In genomic region chr12:68675098-68675842, GRCh38 we compare ENCODE assay signal across 11 cellular contexts. TPM values are rescaled to one million over a fixed set of nuclear protein-coding genes. Genes with fewer than 3 reads are reported as not detected.
DNase-seq lines count a peak whose midpoint lies in the region; FAIRE-seq and TF ChIP-seq lines count a peak whose summit lies in the region.
"Had no signal": no experiment of that assay in that cellular context is flagged by ENCODE, and none has a peak within 500 bp of the region (broad histone marks: within the 10 kb centered on the region; RNA-seq: fewer than 3 reads in every experiment).

No MANE protein-coding gene starts in this region.

- no peaks in the 10 kb centered on the region for H4K20me1 ChIP-seq in BLaER1
- H4K20me1 ChIP-seq in osteoblast (ENCODE audit: insufficient read depth, low read length), result no peaks in the 10 kb centered on the region

- H3K4me3 ChIP-seq in BLaER1 (no peak overlapping the region), osteoblast (ENCODE audit: insufficient read depth, low read length) (no peak overlapping the region)
- H3K4me3 ChIP-seq: cardiac muscle cell had no signal

- no peaks in the 10 kb centered on the region for H3K9me3 Mint-ChIP-seq in T-helper 1 cell treated with Interleukin-12 subunit alpha and Interleukin-12 subunit beta and Interleukin-4 antibody, amounts not matched to agents 30 μg/mL and 1 μg/mL, for 36 hours
- no peaks in the 10 kb centered on the region for H3K9me3 Mint-ChIP-seq in activated naive CD4-positive, alpha-beta T cell treated with anti-CD3 and anti-CD28 coated beads, Interleukin-2, amount 10 ng/mL, durations not matched to agents 7 days and 5 days

- H3K4me2 ChIP-seq in BLaER1 (peak overlapping the region; percentile 56), osteoblast (ENCODE audit: insufficient read depth, low read length) (no peak overlapping the region)

- H3K9me3 ChIP-seq in BLaER1 (no peaks in the 10 kb centered on the region), osteoblast (ENCODE audit: low read depth, low read length) (no peaks in the 10 kb centered on the region)
- H3K9me3 ChIP-seq: BE2C had no signal

- 0 out of 2 replicates have a peak overlapping the region, but pooled peaks have one; percentile 23 for H3K9ac ChIP-seq in BLaER1

- TF ChIP-seq CTCF in osteoblast (IDR thresholded peaks at IDR 0.05; ENCODE audit: extremely low read depth, low read depth, low read length), result no peak
- no peak for TF ChIP-seq CTCF in GM20000 (IDR thresholded peaks at IDR 0.05; ENCODE audit: extremely low read depth, missing control alignments)

- H3K27me3 ChIP-seq in BLaER1 (no peaks in the 10 kb centered on the region), osteoblast (ENCODE audit: insufficient read depth, low read length) (no peaks in the 10 kb centered on the region)
- H3K27me3 ChIP-seq: cardiac muscle cell had no signal

- no peaks in the 10 kb centered on the region for H3K27me3 Mint-ChIP-seq in T-helper 1 cell treated with Interleukin-12 subunit alpha and Interleukin-12 subunit beta and Interleukin-4 antibody, amounts not matched to agents 30 μg/mL and 1 μg/mL, for 36 hours (ENCODE audit: low read depth)
- no peaks in the 10 kb centered on the region for H3K27me3 Mint-ChIP-seq in activated naive CD4-positive, alpha-beta T cell treated with anti-CD3 and anti-CD28 coated beads, Interleukin-2, amount 10 ng/mL, durations not matched to agents 7 days and 5 days

- peak; percentile 89 for DNase-seq in activated naive CD4-positive, alpha-beta T cell treated with anti-CD3 and anti-CD28 coated beads, Interleukin-2, amount 10 ng/mL, durations not matched to agents 7 days and 5 days
- DNase-seq in osteoblast (ENCODE audit: insufficient read length, low spot score, missing footprints), result no peak
- DNase-seq in GM20000 (ENCODE audit: low spot score), result no peak
- DNase-seq in HuH-7.5 (ENCODE audit: low spot score), result no peak
- DNase-seq in OCI-M2 (lab: John Stamatoyannopoulos, UW; ENCODE audit: unreplicated experiment), result no peak
- no peak for DNase-seq in HTR-8/SVneo (ENCODE audit: insufficient read length, low spot score)
- DNase-seq: BE2C, NCI-H510A treated with DMSO at 0.1 percent for 48 hours had no signal

- FAIRE-seq in HTR-8/SVneo (lab: Jason Lieb, UNC), result no peak

- H3K27ac ChIP-seq in BLaER1 (peak overlapping the region; percentile 16; the same call in 1 of the 2 replicates), osteoblast (ENCODE audit: low read depth, low read length) (no peak overlapping the region)
- H3K27ac ChIP-seq: cardiac muscle cell had no signal

- H3K36me3 Mint-ChIP-seq in T-helper 1 cell treated with Interleukin-12 subunit alpha and Interleukin-12 subunit beta and Interleukin-4 antibody, amounts not matched to agents 30 μg/mL and 1 μg/mL, for 36 hours (ENCODE audit: low read depth), result peaks cover 6% of the 10 kb centered on the region
- peaks cover 12% of the 10 kb centered on the region for H3K36me3 Mint-ChIP-seq in activated naive CD4-positive, alpha-beta T cell treated with anti-CD3 and anti-CD28 coated beads, Interleukin-2, amount 10 ng/mL, durations not matched to agents 7 days and 5 days

- H3K4me1 ChIP-seq in BLaER1 (peaks cover 22% of the 10 kb centered on the region), osteoblast (ENCODE audit: insufficient read depth, low read length) (no peaks in the 10 kb centered on the region)
- H3K4me1 ChIP-seq: BE2C had no signal

- H3K4me1 Mint-ChIP-seq in T-helper 1 cell treated with Interleukin-12 subunit alpha and Interleukin-12 subunit beta and Interleukin-4 antibody, amounts not matched to agents 30 μg/mL and 1 μg/mL, for 36 hours (ENCODE audit: low read depth), result peaks cover 33% of the 10 kb centered on the region
- peaks cover 65% of the 10 kb centered on the region for H3K4me1 Mint-ChIP-seq in activated naive CD4-positive, alpha-beta T cell treated with anti-CD3 and anti-CD28 coated beads, Interleukin-2, amount 10 ng/mL, durations not matched to agents 7 days and 5 days

- H2AFZ ChIP-seq in osteoblast (ENCODE audit: low read length), result peak overlapping the region; percentile 6

- H3K79me2 ChIP-seq in osteoblast (ENCODE audit: insufficient read depth, low read length), result no peaks in the 10 kb centered on the region

- H3K4me3 Mint-ChIP-seq in T-helper 1 cell treated with Interleukin-12 subunit alpha and Interleukin-12 subunit beta and Interleukin-4 antibody, amounts not matched to agents 30 μg/mL and 1 μg/mL, for 36 hours, result peak overlapping the region; percentile 55
- peak overlapping the region; percentile 35 for H3K4me3 Mint-ChIP-seq in activated naive CD4-positive, alpha-beta T cell treated with anti-CD3 and anti-CD28 coated beads, Interleukin-2, amount 10 ng/mL, durations not matched to agents 7 days and 5 days

- H3K36me3 ChIP-seq in BLaER1, result no peaks in the 10 kb centered on the region
- no peaks in the 10 kb centered on the region for H3K36me3 ChIP-seq in osteoblast (ENCODE audit: insufficient read depth, low read length)
- H3K36me3 ChIP-seq: BE2C, cardiac muscle cell had no signal

- H3K27ac Mint-ChIP-seq in T-helper 1 cell treated with Interleukin-12 subunit alpha and Interleukin-12 subunit beta and Interleukin-4 antibody, amounts not matched to agents 30 μg/mL and 1 μg/mL, for 36 hours, result peak overlapping the region; percentile 84
- H3K27ac Mint-ChIP-seq in activated naive CD4-positive, alpha-beta T cell treated with anti-CD3 and anti-CD28 coated beads, Interleukin-2, amount 10 ng/mL, durations not matched to agents 7 days and 5 days, result peak overlapping the region; percentile 88

- CTCF ChIA-PET in activated naive CD4-positive, alpha-beta T cell treated with anti-CD3 and anti-CD28 coated beads, Interleukin-2, amount 10 ng/mL, durations not matched to agents 7 days and 5 days (lab: Charles Lee), result no interaction called here

RNA-seq across cellular contexts. Expression of gene NUP107, which starts 11.5 kb away (rescaled TPM):
- 34.5 and 43.8 TPM in 2 replicates for total RNA-seq in osteoblast
